In genomic region chr14:106690333-106690891, GRCh38 we compare ENCODE assay signal across 16 cellular contexts.
A peak's percentile ranks its signal among the peaks of the same experiment; 100 is the strongest.
DNase-seq lines count a peak whose midpoint lies in the region; ATAC-seq, FAIRE-seq and TF ChIP-seq lines count a peak whose summit lies in the region.
"Had no signal": no experiment of that assay in that cellular context is flagged by ENCODE, and none has a peak within 500 bp of the region (broad histone marks: within the 10 kb centered on the region; RNA-seq: fewer than 3 reads in every experiment).

No MANE protein-coding gene starts in this region.

- H3K27me3 ChIP-seq in GM12878 (replicated peaks in 1 of 2; ENCODE audit: control insufficient read depth in 2 of 2, insufficient read depth in 2 of 2, low read length in 1 of 2) = peaks cover 0 to 8% of the 10 kb centered on the region in 2 experiments; a peak in 1 of 4 replicates
- H3K27me3 ChIP-seq in left lung = peaks cover 0 to 15% of the 10 kb centered on the region in 2 donors
- H3K27me3 ChIP-seq: BLaER1 treated with 17β-estradiol and CSF1 and Interleukin-3, amounts not matched to agents 10 nM and 100 nM had no signal

- H3K27ac ChIP-seq in GM12878 (ENCODE audit: control insufficient read depth, insufficient read depth) (no peak overlapping the region), left lung (no peak overlapping the region)
- H3K27ac ChIP-seq: BLaER1 treated with 17β-estradiol and CSF1 and Interleukin-3, amounts not matched to agents 10 nM and 100 nM; KMS-11 had no signal

- H3K9me3 Mint-ChIP-seq in activated T-cell treated with anti-CD3 and anti-CD28 coated beads, Interleukin-2, amount 50 U/mL, for 4 hours = no peaks in the 10 kb centered on the region
- H3K9me3 Mint-ChIP-seq in activated T-cell treated with anti-CD3 and anti-CD28 coated beads, Interleukin-2, amount 50 U/mL, for 72 hours = no peaks in the 10 kb centered on the region
- H3K9me3 Mint-ChIP-seq: CD4-positive, alpha-beta memory T cell had no signal

- peaks cover 8% of the 10 kb centered on the region for H3K4me1 Mint-ChIP-seq in activated T-cell treated with anti-CD3 and anti-CD28 coated beads, Interleukin-2, amount 50 U/mL, for 4 hours (ENCODE audit: low read depth)
- peaks cover 27% of the 10 kb centered on the region for H3K4me1 Mint-ChIP-seq in activated T-cell treated with anti-CD3 and anti-CD28 coated beads, Interleukin-2, amount 50 U/mL, for 72 hours (ENCODE audit: low read depth)
- H3K4me1 Mint-ChIP-seq: H9 had no signal

- no peaks in the 10 kb centered on the region for H3K9me3 ChIP-seq in GM12878 (replicated peaks; ENCODE audit: control insufficient read depth, insufficient read depth, low read length)
- H3K9me3 ChIP-seq in left lung = no peaks in the 10 kb centered on the region
- H3K9me3 ChIP-seq: BLaER1 treated with 17β-estradiol and CSF1 and Interleukin-3, amounts not matched to agents 10 nM and 100 nM; Caco-2 had no signal

- CTCF ChIA-PET in GM12878 (lab: Yijun Ruan, JAX) = interaction anchor here (0.8 to 5.4 kb wide), 10 partner anchors 8 to 102 kb away, joined by 3 to 53 read pairs (median 6); no protein-coding TSS in a partner anchor

- intact Hi-C loops in GM12878 (cut with micrococcal nuclease; ENCODE audit: unreplicated experiment) = no loop called here
- intact Hi-C loops in left lung (cut with DNase I) = no loop called here

- H3K27ac Mint-ChIP-seq in activated T-cell treated with anti-CD3 and anti-CD28 coated beads, Interleukin-2, amount 50 U/mL, for 72 hours = no peak overlapping the region
- H3K27ac Mint-ChIP-seq: H9 had no signal

- H3K4me1 ChIP-seq in GM12878 (ENCODE audit: control insufficient read depth, insufficient read depth, low read length) (peaks cover 6% of the 10 kb centered on the region), left lung (no peaks in the 10 kb centered on the region)
- H3K4me1 ChIP-seq: Caco-2 had no signal

- in situ Hi-C loops in GM12878 (cut with MboI) = no loop called here

- no peak for TF ChIP-seq RAD21 in GM12878 (IDR thresholded peaks at IDR 0.05; ENCODE audit: insufficient read depth, low read depth, low read length)

- FAIRE-seq in GM12891 (lab: Jason Lieb, UNC) (peak; percentile 20), GM12878 (lab: Jason Lieb, UNC) (peak; percentile 72)
- FAIRE-seq: HepG2 had no signal

- no peaks in the 10 kb centered on the region for H3K79me2 ChIP-seq in GM12878 (ENCODE audit: control insufficient read depth, insufficient read depth, low read length)

- RAD21 ChIA-PET in GM12878 (lab: Charles Lee; ENCODE audit: unreplicated experiment) = no interaction called here

- TF ChIP-seq CTCF in GM12878 (IDR thresholded peaks at IDR 0.05 in 2 of 3, conservative IDR thresholded peaks at IDR 0.05 in 1 of 3; ENCODE audit: control insufficient read depth in 2 of 3, extremely low read depth in 1 of 3, insufficient read depth in 1 of 3, low read depth in 3 of 3, low read length in 3 of 3) (no peak), left lung (IDR thresholded peaks at IDR 0.05) (no peak)

- no peak overlapping the region for H2AFZ ChIP-seq in GM12878 (ENCODE audit: control insufficient read depth, low read depth, low read length)

- H3K4me3 ChIP-seq in GM12878 (no peak overlapping the region), left lung (no peak overlapping the region)
- H3K4me3 ChIP-seq: BLaER1 treated with 17β-estradiol and CSF1 and Interleukin-3, amounts not matched to agents 10 nM and 100 nM had no signal

- H3K27me3 Mint-ChIP-seq in activated T-cell treated with anti-CD3 and anti-CD28 coated beads, Interleukin-2, amount 50 U/mL, for 4 hours (ENCODE audit: low read depth) = peaks cover 16% of the 10 kb centered on the region
- peaks cover 6% of the 10 kb centered on the region for H3K27me3 Mint-ChIP-seq in activated T-cell treated with anti-CD3 and anti-CD28 coated beads, Interleukin-2, amount 50 U/mL, for 72 hours (ENCODE audit: low read depth)

- TF ChIP-seq POLR2A in GM12891 (IDR thresholded peaks at IDR 0.05; ENCODE audit: low read depth, low read length) (no peak), GM12878 (IDR thresholded peaks at IDR 0.05; ENCODE audit: low read depth, low read length) (no peak)

- POLR2A ChIA-PET in GM12878 (lab: Charles Lee) = no interaction called here

- peak; percentile 18 to 28 for ATAC-seq in activated T-cell treated with anti-CD3 and anti-CD28 coated beads, Interleukin-2, amount 50 U/mL, for 4 hours
- no peak for ATAC-seq in activated T-cell treated with anti-CD3 and anti-CD28 coated beads, Interleukin-2, amount 50 U/mL, for 72 hours (replicated peaks in 1 of 2)
- no peak for ATAC-seq in GM12878
- ATAC-seq in left lung = no peak
- ATAC-seq: HepG2 had no signal

- TF ChIP-seq EP300 in GM12878 (IDR thresholded peaks at IDR 0.05; ENCODE audit: borderline replicate concordance in 1 of 2, control insufficient read depth in 1 of 2, low read depth in 2 of 2, low read length in 2 of 2) = no peak

- 44% methylated on average over 1 of the region's 1 CpG for WGBS in GM12878 (ENCODE audit: insufficient coverage, insufficient replicate concordance, low lambda C conversion rate, missing lambda C conversion rate)

- no peak overlapping the region for H3K9ac ChIP-seq in GM12878 (ENCODE audit: control insufficient read depth, insufficient read depth, low read length)
- H3K9ac ChIP-seq: BLaER1 treated with 17β-estradiol and CSF1 and Interleukin-3, amounts not matched to agents 10 nM and 100 nM; KMS-11 had no signal

- H3K4me2 ChIP-seq in GM12878 (ENCODE audit: control insufficient read depth, insufficient read depth) = no peak overlapping the region
- H3K4me2 ChIP-seq: BLaER1 treated with 17β-estradiol and CSF1 and Interleukin-3, amounts not matched to agents 10 nM and 100 nM; KMS-11 had no signal

- H3K36me3 ChIP-seq in GM12878 (ENCODE audit: control insufficient read depth in 2 of 2, insufficient read depth in 2 of 2, low read length in 1 of 2) (no peaks in the 10 kb centered on the region), left lung (no peaks in the 10 kb centered on the region)
- H3K36me3 ChIP-seq: BLaER1 treated with 17β-estradiol and CSF1 and Interleukin-3, amounts not matched to agents 10 nM and 100 nM had no signal

- no TSS peak for BruUV-seq in GM12878 (replicated peaks; lab: Mats Ljungman, UMichigan)

- H3K4me3 Mint-ChIP-seq in activated T-cell treated with anti-CD3 and anti-CD28 coated beads, Interleukin-2, amount 50 U/mL, for 4 hours = no peak overlapping the region
- H3K4me3 Mint-ChIP-seq in activated T-cell treated with anti-CD3 and anti-CD28 coated beads, Interleukin-2, amount 50 U/mL, for 72 hours = no peak overlapping the region
- H3K4me3 Mint-ChIP-seq: CD4-positive, alpha-beta memory T cell; H9 had no signal

- H4K20me1 ChIP-seq in GM12878 (ENCODE audit: control insufficient read depth, insufficient read depth) = no peaks in the 10 kb centered on the region
- H4K20me1 ChIP-seq: BLaER1 treated with 17β-estradiol and CSF1 and Interleukin-3, amounts not matched to agents 10 nM and 100 nM had no signal

- SMC1A ChIA-PET in GM12878 (lab: Charles Lee; ENCODE audit: uncharacterized antibody, unreplicated experiment) = interaction anchor here (2.0 kb wide), 1 partner anchor 15 kb away, joined by 4 read pairs; no protein-coding TSS in a partner anchor

- no peaks in the 10 kb centered on the region for H3K36me3 Mint-ChIP-seq in activated T-cell treated with anti-CD3 and anti-CD28 coated beads, Interleukin-2, amount 50 U/mL, for 4 hours (ENCODE audit: insufficient read depth)
- H3K36me3 Mint-ChIP-seq in activated T-cell treated with anti-CD3 and anti-CD28 coated beads, Interleukin-2, amount 50 U/mL, for 72 hours (ENCODE audit: insufficient read depth in 2 of 2) = no peaks in the 10 kb centered on the region
- H3K36me3 Mint-ChIP-seq: CD4-positive, alpha-beta memory T cell had no signal

- DNase-seq in activated T-cell treated with anti-CD3 and anti-CD28 coated beads, Interleukin-2, amount 50 U/mL, for 4 hours = no peak
- no peak for DNase-seq in activated T-cell treated with anti-CD3 and anti-CD28 coated beads, Interleukin-2, amount 50 U/mL, for 72 hours
- no peak for DNase-seq in GM12891 (ENCODE audit: insufficient read length, low spot score)
- DNase-seq in GM12878 (ENCODE audit: low read depth, low spot score) = no peak
- DNase-seq in activated naive CD4-positive, alpha-beta T cell treated with Interleukin-2 at 50 U/mL for 16 hours = no peak
- no peak for DNase-seq in MV-4-11 (lab: John Stamatoyannopoulos, UW)
- DNase-seq in left lung = no peak
- DNase-seq: 8988T; AML-193; Caco-2; CD4-positive, alpha-beta memory T cell; GOT3; H9 had no signal

TF ChIP-seq in GM12891, 5 proteins besides CTCF, POLR2A, EP300 and RAD21:
- no peak for TF ChIP-seq SPI1 (IDR thresholded peaks at IDR 0.05; ENCODE audit: low read depth, low read length)
- no peak for TF ChIP-seq POLR2AphosphoS5 (IDR thresholded peaks at IDR 0.05; ENCODE audit: low read depth, low read length)
- no peak for TF ChIP-seq PAX5 (IDR thresholded peaks at IDR 0.05; ENCODE audit: insufficient read depth, low read length, severe bottlenecking)
- no peak for TF ChIP-seq POU2F2 (IDR thresholded peaks at IDR 0.05; ENCODE audit: low read depth, low read length)
- TF ChIP-seq TAF1 (IDR thresholded peaks at IDR 0.05; ENCODE audit: low read depth, low read length) = no peak

TF ChIP-seq in GM12878, 131 proteins besides CTCF, POLR2A, EP300 and RAD21 (continues in another document):
- TF ChIP-seq CBX5 (IDR thresholded peaks at IDR 0.05; ENCODE audit: low read depth) (no peak), CHD4 (IDR thresholded peaks at IDR 0.05) (no peak), ZBTB4 (CRISPR knock-in tag; IDR thresholded peaks at IDR 0.05) (no peak), SRF (IDR thresholded peaks at IDR 0.05; ENCODE audit: low read depth in 2 of 2, low read length in 2 of 2) (no peak), RBBP5 (conservative IDR thresholded peaks at IDR 0.05) (no peak)

Comparison
In these comparisons a context has a peak if more than half of its experiments do, and no peak if none do; other contexts are left out.
1. ATAC-seq: peak in activated T-cell treated with anti-CD3 and anti-CD28 coated beads, Interleukin-2, amount 50 U/mL, for 4 hours (2 of 2); none in activated T-cell treated with anti-CD3 and anti-CD28 coated beads, Interleukin-2, amount 50 U/mL, for 72 hours (0 of 2), GM12878 (single experiment) and left lung (single experiment).